21 cellular contexts compared by ENCODE assay signal in genomic region chr14:99407416-99407815, GRCh38.
DNase-seq lines count a peak whose midpoint lies in the region; ATAC-seq, FAIRE-seq and TF ChIP-seq lines count a peak whose summit lies in the region.
"Had no signal": no experiment of that assay in that cellular context is flagged by ENCODE, and none has a peak within 500 bp of the region (broad histone marks: within the 10 kb centered on the region; RNA-seq: fewer than 3 reads in every experiment).

No MANE protein-coding gene starts in this region.

- H3K4me1 ChIP-seq in kidney (ENCODE audit: control insufficient read depth in 1 of 2, insufficient read depth in 1 of 2, low read depth in 1 of 2, low read length in 2 of 2) (peaks cover 0 to 3% of the 10 kb centered on the region in 2 donors), spleen (peaks cover 0 to 3% (median 0%) of the 10 kb centered on the region in 6 donors), A673 (ENCODE audit: insufficient read depth, low read length, poor library complexity, severe bottlenecking) (no peaks in the 10 kb centered on the region)

- H3K36me3 ChIP-seq in kidney (ENCODE audit: control insufficient read depth in 1 of 2, insufficient read depth in 2 of 2, low read length in 2 of 2) (peaks cover 22 to 30% of the 10 kb centered on the region in 2 donors), spleen (peaks cover 2 to 98% (median 40%) of the 10 kb centered on the region in 6 donors), A673 (ENCODE audit: insufficient read depth, low read length, poor library complexity, severe bottlenecking) (peaks cover 6% of the 10 kb centered on the region)

- POLR2A ChIA-PET in A673 (lab: Charles Lee; ENCODE audit: low non-redundant PET): no interaction called here

- intact Hi-C loops in kidney (cut with DNase I): no loop called here
- intact Hi-C loops in spleen (cut with DNase I; ENCODE audit: low total_unique reads): no loop called here
- intact Hi-C loops in A673 (cut with micrococcal nuclease; ENCODE audit: unreplicated experiment): no loop called here

- H3K27ac ChIP-seq in kidney (ENCODE audit: low read depth in 2 of 2, low read length in 2 of 2) (no peak overlapping the region), spleen (no peak overlapping the region), A673 (ENCODE audit: low read depth, low read length, poor library complexity, severe bottlenecking) (no peak overlapping the region)
- H3K27ac ChIP-seq: 22Rv1 had no signal

- H3K36me3 Mint-ChIP-seq in T-helper 17 cell (ENCODE audit: low read depth): peaks cover 14% of the 10 kb centered on the region

- CTCF ChIA-PET in A673 (lab: Charles Lee): no interaction called here

- ATAC-seq in T-helper 17 cell: no peak
- ATAC-seq in GM18520 (IDR thresholded peaks at IDR 0.05; ENCODE audit: unreplicated experiment): no peak
- ATAC-seq: GM12878, K562 had no signal

- no TSS peak for BruUV-seq in A673 (replicated peaks; lab: Mats Ljungman, UMichigan)

- H3K9ac ChIP-seq in kidney (ENCODE audit: low read length in 2 of 2): no peak overlapping the region

- TF ChIP-seq POLR2A in spleen (IDR thresholded peaks at IDR 0.05): no peak

- H3K4me1 Mint-ChIP-seq in T-helper 17 cell: peaks cover 18% of the 10 kb centered on the region

- no peak overlapping the region for H3K4me3 ChIP-seq in kidney (ENCODE audit: low read length in 2 of 2)
- H3K4me3 ChIP-seq in spleen: no peak overlapping the region
- no peak overlapping the region for H3K4me3 ChIP-seq in A673 (ENCODE audit: low read depth, low read length, poor library complexity, severe bottlenecking)
- H3K4me3 ChIP-seq: GM12878, K562 had no signal

- FAIRE-seq in kidney (lab: Jason Lieb, UNC): no peak
- FAIRE-seq: GM12878, K562 had no signal

- H3K9me3 ChIP-seq in T-helper 17 cell (ENCODE audit: control insufficient read depth, low read length, poor library complexity, severe bottlenecking): no peaks in the 10 kb centered on the region
- H3K9me3 ChIP-seq in kidney (ENCODE audit: control insufficient read depth in 1 of 2, low read length in 2 of 2): no peaks in the 10 kb centered on the region
- no peaks in the 10 kb centered on the region for H3K9me3 ChIP-seq in spleen
- H3K9me3 ChIP-seq in A673 (ENCODE audit: low read depth, low read length, poor library complexity, severe bottlenecking): no peaks in the 10 kb centered on the region

- peak overlapping the region; percentile 87 for H3K27ac Mint-ChIP-seq in T-helper 17 cell

- 88 to 98% (median 95%) methylated on average over 11 of the region's 11 CpGs for WGBS in spleen, 5 donors

- TF ChIP-seq CTCF in kidney (IDR thresholded peaks at IDR 0.05; ENCODE audit: borderline replicate concordance, extremely low read depth, insufficient read depth) (no peak), spleen (IDR thresholded peaks at IDR 0.05 in 8 of 11, conservative IDR thresholded peaks at IDR 0.05 in 3 of 11) (no peak), A673 (conservative IDR thresholded peaks at IDR 0.05; ENCODE audit: low read depth, low read length) (no peak)

- no peaks in the 10 kb centered on the region for H3K27me3 Mint-ChIP-seq in T-helper 17 cell

- H3K27me3 ChIP-seq in spleen (replicated peaks in 1 of 7) (no peaks in the 10 kb centered on the region), A673 (replicated peaks; ENCODE audit: insufficient read depth, low read depth, low read length, poor library complexity) (no peaks in the 10 kb centered on the region)

- DNase-seq in DMS79 treated with DMSO at 0.1 percent for 48 hours (lab: John Stamatoyannopoulos, UW) (peak; percentile 84), DMS79 (lab: John Stamatoyannopoulos, UW) (no peak), T-helper 17 cell (no peak), kidney (peak; percentile 48), spleen (peak; percentile 36), A673 (ENCODE audit: low spot score) (no peak), SHP77 treated with DMSO at 0.1 percent for 48 hours (lab: John Stamatoyannopoulos, UW) (no peak)
- DNase-seq: DMS153, EL, GOT3, NCI-H1105, NCI-H2081, NCI-H2171 treated with DMSO at 0.1 percent for 48 hours, NCI-H446 treated with DMSO at 0.1 percent for 48 hours, NCI-H748 treated with DMSO at 0.1 percent for 48 hours, OCI-M1, SHP77 had no signal

- H3K4me3 Mint-ChIP-seq in T-helper 17 cell: no peak overlapping the region

Comparison
In these comparisons a context has a peak if more than half of its experiments do, and no peak if none do; other contexts are left out.
1. DNase-seq: peak in DMS79 treated with DMSO at 0.1 percent for 48 hours (single experiment), kidney (single experiment) and spleen (single experiment); none in DMS79 (single experiment), T-helper 17 cell (0 of 3), A673 (single experiment) and SHP77 treated with DMSO at 0.1 percent for 48 hours (single experiment).